Comparison of ENCODE assay signal across 1 cellular context in genomic region chr19:40719414-40719894, GRCh38.
TF ChIP-seq lines count a peak whose summit lies in the region.

No MANE protein-coding gene starts in this region.

TF ChIP-seq in H1, 55 proteins besides CTCF, POLR2A, EP300 and RAD21:
- TF ChIP-seq SP4 (IDR thresholded peaks at IDR 0.05; ENCODE audit: low read length) = no peak
- no peak for TF ChIP-seq SIRT6 (IDR thresholded peaks at IDR 0.05; ENCODE audit: low read length)
- no peak for TF ChIP-seq KDM5A (IDR thresholded peaks at IDR 0.05; ENCODE audit: low read length)
- TF ChIP-seq ZNF274 (IDR thresholded peaks at IDR 0.05; ENCODE audit: borderline replicate concordance, extremely low read depth, low read length) = no peak
- no peak for TF ChIP-seq SP1 (IDR thresholded peaks at IDR 0.05; ENCODE audit: low read depth, low read length)
